In the genomic region with DNA sequence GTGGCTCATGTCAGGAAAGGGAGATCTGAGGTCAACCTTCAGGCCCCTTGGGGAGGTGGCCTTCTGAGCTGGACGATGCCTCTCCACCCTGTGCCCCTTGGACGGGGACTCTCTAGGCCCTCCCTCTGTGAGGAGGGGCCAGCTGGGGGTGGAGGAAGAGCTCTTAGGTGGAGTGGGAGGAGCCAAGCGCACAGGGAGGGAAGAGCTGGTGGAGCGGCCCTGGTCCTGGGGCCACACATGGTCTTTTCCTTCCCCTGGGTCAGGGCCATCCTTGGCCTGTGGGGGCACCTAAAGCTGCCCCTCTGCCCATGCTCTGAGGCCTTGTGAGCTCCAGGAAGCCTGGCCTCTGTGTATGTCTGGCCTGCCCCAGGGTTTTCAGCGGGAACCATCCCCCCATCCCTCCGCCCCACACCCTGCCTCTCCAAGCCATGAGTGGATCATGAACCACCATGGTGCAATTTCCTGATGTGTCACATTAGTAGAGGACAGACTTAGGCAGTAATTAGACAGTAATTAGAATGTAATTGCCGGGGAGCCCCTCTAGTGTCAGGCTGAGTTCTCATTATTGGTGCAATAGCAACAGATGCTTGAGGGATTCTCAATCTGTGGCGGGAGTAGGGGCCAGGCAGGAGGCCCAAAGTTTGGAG, we compare ENCODE assay signal across 1 cellular context.
TF ChIP-seq lines count a peak whose summit lies in the region.

No MANE protein-coding gene starts in this region.

TF ChIP-seq in GM23338, 12 proteins besides CTCF, POLR2A, EP300 and RAD21 (continued from another document):
- TF ChIP-seq, protein P1, sequence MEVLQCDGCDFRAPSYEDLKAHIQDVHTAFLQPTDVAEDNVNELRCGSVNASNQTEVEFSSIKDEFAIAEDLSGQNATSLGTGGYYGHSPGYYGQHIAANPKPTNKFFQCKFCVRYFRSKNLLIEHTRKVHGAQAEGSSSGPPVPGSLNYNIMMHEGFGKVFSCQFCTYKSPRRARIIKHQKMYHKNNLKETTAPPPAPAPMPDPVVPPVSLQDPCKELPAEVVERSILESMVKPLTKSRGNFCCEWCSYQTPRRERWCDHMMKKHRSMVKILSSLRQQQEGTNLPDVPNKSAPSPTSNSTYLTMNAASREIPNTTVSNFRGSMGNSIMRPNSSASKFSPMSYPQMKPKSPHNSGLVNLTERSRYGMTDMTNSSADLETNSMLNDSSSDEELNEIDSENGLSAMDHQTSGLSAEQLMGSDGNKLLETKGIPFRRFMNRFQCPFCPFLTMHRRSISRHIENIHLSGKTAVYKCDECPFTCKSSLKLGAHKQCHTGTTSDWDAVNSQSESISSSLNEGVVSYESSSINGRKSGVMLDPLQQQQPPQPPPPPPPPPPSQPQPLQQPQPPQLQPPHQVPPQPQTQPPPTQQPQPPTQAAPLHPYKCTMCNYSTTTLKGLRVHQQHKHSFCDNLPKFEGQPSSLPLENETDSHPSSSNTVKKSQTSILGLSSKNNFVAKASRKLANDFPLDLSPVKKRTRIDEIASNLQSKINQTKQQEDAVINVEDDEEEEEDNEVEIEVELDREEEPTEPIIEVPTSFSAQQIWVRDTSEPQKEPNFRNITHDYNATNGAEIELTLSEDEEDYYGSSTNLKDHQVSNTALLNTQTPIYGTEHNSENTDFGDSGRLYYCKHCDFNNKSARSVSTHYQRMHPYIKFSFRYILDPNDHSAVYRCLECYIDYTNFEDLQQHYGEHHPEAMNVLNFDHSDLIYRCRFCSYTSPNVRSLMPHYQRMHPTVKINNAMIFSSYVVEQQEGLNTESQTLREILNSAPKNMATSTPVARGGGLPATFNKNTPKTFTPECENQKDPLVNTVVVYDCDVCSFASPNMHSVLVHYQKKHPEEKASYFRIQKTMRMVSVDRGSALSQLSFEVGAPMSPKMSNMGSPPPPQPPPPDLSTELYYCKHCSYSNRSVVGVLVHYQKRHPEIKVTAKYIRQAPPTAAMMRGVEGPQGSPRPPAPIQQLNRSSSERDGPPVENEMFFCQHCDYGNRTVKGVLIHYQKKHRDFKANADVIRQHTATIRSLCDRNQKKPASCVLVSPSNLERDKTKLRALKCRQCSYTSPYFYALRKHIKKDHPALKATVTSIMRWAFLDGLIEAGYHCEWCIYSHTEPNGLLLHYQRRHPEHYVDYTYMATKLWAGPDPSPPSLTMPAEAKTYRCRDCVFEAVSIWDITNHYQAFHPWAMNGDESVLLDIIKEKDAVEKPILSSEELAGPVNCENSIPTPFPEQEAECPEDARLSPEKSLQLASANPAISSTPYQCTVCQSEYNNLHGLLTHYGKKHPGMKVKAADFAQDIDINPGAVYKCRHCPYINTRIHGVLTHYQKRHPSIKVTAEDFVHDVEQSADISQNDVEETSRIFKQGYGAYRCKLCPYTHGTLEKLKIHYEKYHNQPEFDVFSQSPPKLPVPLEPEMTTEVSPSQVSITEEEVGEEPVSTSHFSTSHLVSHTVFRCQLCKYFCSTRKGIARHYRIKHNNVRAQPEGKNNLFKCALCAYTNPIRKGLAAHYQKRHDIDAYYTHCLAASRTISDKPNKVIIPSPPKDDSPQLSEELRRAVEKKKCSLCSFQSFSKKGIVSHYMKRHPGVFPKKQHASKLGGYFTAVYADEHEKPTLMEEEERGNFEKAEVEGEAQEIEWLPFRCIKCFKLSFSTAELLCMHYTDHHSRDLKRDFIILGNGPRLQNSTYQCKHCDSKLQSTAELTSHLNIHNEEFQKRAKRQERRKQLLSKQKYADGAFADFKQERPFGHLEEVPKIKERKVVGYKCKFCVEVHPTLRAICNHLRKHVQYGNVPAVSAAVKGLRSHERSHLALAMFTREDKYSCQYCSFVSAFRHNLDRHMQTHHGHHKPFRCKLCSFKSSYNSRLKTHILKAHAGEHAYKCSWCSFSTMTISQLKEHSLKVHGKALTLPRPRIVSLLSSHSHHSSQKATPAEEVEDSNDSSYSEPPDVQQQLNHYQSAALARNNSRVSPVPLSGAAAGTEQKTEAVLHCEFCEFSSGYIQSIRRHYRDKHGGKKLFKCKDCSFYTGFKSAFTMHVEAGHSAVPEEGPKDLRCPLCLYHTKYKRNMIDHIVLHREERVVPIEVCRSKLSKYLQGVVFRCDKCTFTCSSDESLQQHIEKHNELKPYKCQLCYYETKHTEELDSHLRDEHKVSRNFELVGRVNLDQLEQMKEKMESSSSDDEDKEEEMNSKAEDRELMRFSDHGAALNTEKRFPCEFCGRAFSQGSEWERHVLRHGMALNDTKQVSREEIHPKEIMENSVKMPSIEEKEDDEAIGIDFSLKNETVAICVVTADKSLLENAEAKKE (CRISPR knock-in tag; IDR thresholded peaks at IDR 0.05) = no peak
- TF ChIP-seq STAT1 (IDR thresholded peaks at IDR 0.05; ENCODE audit: unreplicated experiment) (no peak), ZNF331 (CRISPR knock-in tag; IDR thresholded peaks at IDR 0.05; ENCODE audit: low read depth) (no peak), EZH2phosphoT487 (IDR thresholded peaks at IDR 0.05; ENCODE audit: unreplicated experiment) (no peak), POLR2AphosphoS5 (IDR thresholded peaks at IDR 0.05; ENCODE audit: low read depth) (no peak), NANOG (IDR thresholded peaks at IDR 0.05; ENCODE audit: borderline replicate concordance) (no peak), JUNB (IDR thresholded peaks at IDR 0.05; ENCODE audit: unreplicated experiment) (no peak)
- TF ChIP-seq, protein P2, sequence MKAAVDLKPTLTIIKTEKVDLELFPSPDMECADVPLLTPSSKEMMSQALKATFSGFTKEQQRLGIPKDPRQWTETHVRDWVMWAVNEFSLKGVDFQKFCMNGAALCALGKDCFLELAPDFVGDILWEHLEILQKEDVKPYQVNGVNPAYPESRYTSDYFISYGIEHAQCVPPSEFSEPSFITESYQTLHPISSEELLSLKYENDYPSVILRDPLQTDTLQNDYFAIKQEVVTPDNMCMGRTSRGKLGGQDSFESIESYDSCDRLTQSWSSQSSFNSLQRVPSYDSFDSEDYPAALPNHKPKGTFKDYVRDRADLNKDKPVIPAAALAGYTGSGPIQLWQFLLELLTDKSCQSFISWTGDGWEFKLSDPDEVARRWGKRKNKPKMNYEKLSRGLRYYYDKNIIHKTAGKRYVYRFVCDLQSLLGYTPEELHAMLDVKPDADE (IDR thresholded peaks at IDR 0.05) = no peak
